In genomic region chr5:79236970-79237734, GRCh38 we compare ENCODE assay signal across 7 cellular contexts. TPM values are rescaled to one million over a fixed set of nuclear protein-coding genes. Genes with fewer than 3 reads are reported as not detected.
DNase-seq lines count a peak whose midpoint lies in the region; ATAC-seq and TF ChIP-seq lines count a peak whose summit lies in the region.

No MANE protein-coding gene starts in this region.

- no peaks in the 10 kb centered on the region for H3K36me3 ChIP-seq in esophagus (ENCODE audit: control insufficient read depth in 2 of 2, insufficient read depth in 2 of 2, low read length in 1 of 2)

- H3K4me3 ChIP-seq in esophagus (ENCODE audit: low read depth in 1 of 2, low read length in 2 of 2) = peak overlapping the region; percentile 73 to 86

- H3K27me3 ChIP-seq in esophagus (ENCODE audit: control insufficient read depth in 1 of 2, insufficient read depth in 2 of 2, low read length in 2 of 2) = no peaks in the 10 kb centered on the region

- in situ Hi-C loops in GM13977 (cut with MboI; ENCODE audit: low pct_unique_long_range_greater_than_20kb, low sequenced_read_pairs, unreplicated experiment) = no loop called here

- H3K27ac ChIP-seq in esophagus (ENCODE audit: low read depth in 2 of 2, low read length in 1 of 2) = peak overlapping the region; percentile 91 to 95
- H3K27ac ChIP-seq in substantia nigra (ENCODE audit: low read depth, low read length, poor library complexity, severe bottlenecking) = peak overlapping the region; percentile 61

- no peaks in the 10 kb centered on the region for H3K9me3 ChIP-seq in esophagus (ENCODE audit: control insufficient read depth in 2 of 2, insufficient read depth in 1 of 2, low read depth in 1 of 2, low read length in 1 of 2)

- WGBS in esophagus, 2 donors = 0 to 1% methylated on average over 55 to 61 of the region's 61 CpGs

- peak; percentile 20 for ATAC-seq in HG02840 (IDR thresholded peaks at IDR 0.05; ENCODE audit: low FRiP score, unreplicated experiment)

- DNase-seq in GM13977 (ENCODE audit: low spot score) (peak; percentile 59), NCI-H510A (lab: John Stamatoyannopoulos, UW) (peak; percentile 22), activated T-cell treated with anti-CD3 and anti-CD28 coated beads for 24 hours (ENCODE audit: low read depth) (peak; percentile 12), myocyte (ENCODE audit: low read depth) (peak; percentile 37), substantia nigra (lab: John Stamatoyannopoulos, UW) (peak in 24 of 49 donors; percentile 6 to 64 (median 27))

- TF ChIP-seq CTCF in GM13977 (IDR thresholded peaks at IDR 0.05; ENCODE audit: extremely low read depth, insufficient read depth, missing control alignments) = no peak

- peaks cover 0 to 3% of the 10 kb centered on the region in 2 donors for H3K4me1 ChIP-seq in esophagus (ENCODE audit: control insufficient read depth in 2 of 2, insufficient read depth in 2 of 2, low read length in 1 of 2)

RNA-seq across cellular contexts. Expression of gene JMY, which starts 1.2 kb away (rescaled TPM):
- polyA plus RNA-seq in esophagus = 1 to 10 TPM; 2.3 to 2.5 TPM
- total RNA-seq in myocyte = 14.9 and 19.8 TPM in 2 replicates
- polyA plus RNA-seq in myocyte (2012) = 5.1 TPM
